In genomic region chr17:7015587-7016020, GRCh38 we compare ENCODE assay signal across 9 cellular contexts. TPM values are rescaled to one million over a fixed set of nuclear protein-coding genes. Genes with fewer than 3 reads are reported as not detected.
DNase-seq lines count a peak whose midpoint lies in the region; ATAC-seq, FAIRE-seq and TF ChIP-seq lines count a peak whose summit lies in the region.
"Had no signal": no experiment of that assay in that cellular context is flagged by ENCODE, and none has a peak within 500 bp of the region (broad histone marks: within the 10 kb centered on the region; RNA-seq: fewer than 3 reads in every experiment).

No MANE protein-coding gene starts in this region.

- H3K36me3 Mint-ChIP-seq in Caco-2 (ENCODE audit: insufficient read depth, unreplicated experiment): peaks cover 19% of the 10 kb centered on the region
- peaks cover 7% of the 10 kb centered on the region for H3K36me3 Mint-ChIP-seq in osteocyte (ENCODE audit: unreplicated experiment)

- POLR2A ChIA-PET in Caco-2 (lab: Charles Lee): no interaction called here
- POLR2A ChIA-PET in RWPE1 (lab: Yijun Ruan, JAX; ENCODE audit: low non-redundant PET): no interaction called here
- POLR2A ChIA-PET in H1 (lab: Charles Lee; ENCODE audit: partially characterized antibody): interaction anchor here (1.3 to 1.4 kb wide), 2 partner anchors 20 to 102 kb away, joined by 3 to 4 read pairs; partner anchors contain the start of gene SLC16A13

- H3K4me3 Mint-ChIP-seq in Caco-2 (ENCODE audit: unreplicated experiment): peak overlapping the region; percentile 86
- H3K4me3 Mint-ChIP-seq in osteocyte (ENCODE audit: unreplicated experiment): peak overlapping the region; percentile 96

- H3K18ac ChIP-seq in H1 (ENCODE audit: extremely low read depth, low read length): no peak overlapping the region

- peak overlapping the region; percentile 66 to 85 for H3K4me2 ChIP-seq in H1 (ENCODE audit: insufficient read depth in 1 of 2, low read depth in 2 of 2, low read length in 2 of 2)

- H3K9ac ChIP-seq in H1 (replicated peaks in 1 of 4; ENCODE audit: extremely low read depth in 1 of 4, low read depth in 3 of 4, low read length in 3 of 4): peak overlapping the region in 1 of 4 experiments; percentile 60; a peak in 2 of 7 replicates

- H3K27ac Mint-ChIP-seq in Caco-2 (ENCODE audit: unreplicated experiment) (peak overlapping the region; percentile 88), osteocyte (ENCODE audit: unreplicated experiment) (peak overlapping the region; percentile 98)

- no peak for DNase-seq in Caco-2
- DNase-seq in RWPE1 (ENCODE audit: low spot score): no peak
- DNase-seq in H1 (ENCODE audit: low read depth in 1 of 2, low spot score in 2 of 2): no peak
- no peak for DNase-seq in osteocyte (ENCODE audit: extremely low spot score, unreplicated experiment)
- DNase-seq in HCEC 1CT: no peak
- no peak for DNase-seq in NOMO-1 (lab: John Stamatoyannopoulos, UW; ENCODE audit: unreplicated experiment in 2 of 2)
- no peak for DNase-seq in NCI-H1417 (lab: John Stamatoyannopoulos, UW)

- H3K4me1 Mint-ChIP-seq in Caco-2 (ENCODE audit: low read depth, unreplicated experiment) (no peaks in the 10 kb centered on the region), osteocyte (ENCODE audit: unreplicated experiment) (peaks cover 51% of the 10 kb centered on the region)

- no peaks in the 10 kb centered on the region for H4K20me1 ChIP-seq in H1 (replicated peaks in 1 of 2; ENCODE audit: control insufficient read depth in 1 of 2, insufficient read depth in 2 of 2, low read length in 2 of 2)

- H3K27me3 ChIP-seq in Caco-2 (replicated peaks; ENCODE audit: control insufficient read depth, insufficient read depth, low read length): no peaks in the 10 kb centered on the region
- H3K27me3 ChIP-seq in H1 (replicated peaks in 1 of 4; ENCODE audit: control insufficient read depth in 3 of 4, extremely low read depth in 1 of 4, insufficient read depth in 3 of 4, low read length in 3 of 4): peaks cover 0 to 2% (median under 1%) of the 10 kb centered on the region in 4 experiments; a peak in 2 of 7 replicates

- no peak overlapping the region for H4K5ac ChIP-seq in H1 (ENCODE audit: insufficient read length, low read depth, low read length)

- intact Hi-C loops in Caco-2 (cut with micrococcal nuclease; ENCODE audit: unreplicated experiment): no loop called here

- 0 out of 2 replicates have a peak overlapping the region, but pooled peaks have one; percentile 1 for H2AK5ac ChIP-seq in H1 (ENCODE audit: low read depth, low read length)

- H3K36me3 ChIP-seq in Caco-2 (ENCODE audit: control insufficient read depth, insufficient read depth, low read length) (peaks cover 1% of the 10 kb centered on the region; the same call in 1 of the 2 replicates), H1 (ENCODE audit: control insufficient read depth in 2 of 4, insufficient read depth in 4 of 4, low read length in 3 of 4) (peaks cover 0 to 4% (median 2%) of the 10 kb centered on the region in 4 experiments; a peak in 3 of 8 replicates)

- H4K8ac ChIP-seq in H1 (ENCODE audit: extremely low read depth, insufficient read depth, low read length): no peak overlapping the region; the same call in 1 of the 2 replicates

- H3K79me2 ChIP-seq in H1 (ENCODE audit: control insufficient read depth in 1 of 2, insufficient read depth in 2 of 2, low read length in 2 of 2): peaks cover 0 to 28% of the 10 kb centered on the region in 2 experiments; a peak in 2 of 4 replicates

- WGBS in H1 (ENCODE audit: extremely low coverage in 1 of 2, insufficient coverage in 1 of 2, insufficient read length in 1 of 2, insufficient replicate concordance in 2 of 2, low coverage in 1 of 2, low lambda C conversion rate in 2 of 2, missing lambda C conversion rate in 1 of 2), 2 experiments: 76% methylated on average over 12 of the region's 16 CpGs; no CpG with 5 or more reads in 1 of the 2 experiments

- no peak overlapping the region for H2BK5ac ChIP-seq in H1 (ENCODE audit: low read depth, low read length)

- H3K27ac ChIP-seq in RWPE1: peak overlapping the region; percentile 95
- no peak overlapping the region for H3K27ac ChIP-seq in H1 (ENCODE audit: low read depth, low read length)

- H2BK12ac ChIP-seq in H1 (ENCODE audit: low read depth, low read length): no peak overlapping the region

- no peak overlapping the region for H3K23ac ChIP-seq in H1 (ENCODE audit: insufficient read length)

- H2BK15ac ChIP-seq in H1 (ENCODE audit: low read length): no peak overlapping the region

- no peak for FAIRE-seq in H1 (lab: Jason Lieb, UNC)

- no peak overlapping the region for H3K14ac ChIP-seq in H1 (ENCODE audit: insufficient read length)

- H2BK120ac ChIP-seq in H1 (replicated peaks; ENCODE audit: low read depth, low read length): no peak overlapping the region

- H3K9me3 ChIP-seq in Caco-2 (no peaks in the 10 kb centered on the region), H1 (ENCODE audit: insufficient read depth in 2 of 2, low read depth in 1 of 2, low read length in 1 of 2) (no peaks in the 10 kb centered on the region)

- H3K27me3 Mint-ChIP-seq in Caco-2 (ENCODE audit: insufficient read depth, unreplicated experiment) (no peaks in the 10 kb centered on the region), osteocyte (ENCODE audit: unreplicated experiment) (no peaks in the 10 kb centered on the region)

- peaks cover 6% of the 10 kb centered on the region; the same call in 1 of the 2 replicates for H3K79me1 ChIP-seq in H1 (ENCODE audit: low read depth, low read length)

- no peak overlapping the region for H2BK20ac ChIP-seq in H1 (ENCODE audit: low read length)

- BruUV-seq in Caco-2 (replicated peaks; lab: Mats Ljungman, UMichigan): no TSS peak

- no peak for ATAC-seq in HG02759 (IDR thresholded peaks at IDR 0.05; ENCODE audit: unreplicated experiment)

- TF ChIP-seq POLR2A in H1 (IDR thresholded peaks at IDR 0.05; ENCODE audit: control extremely low read depth in 1 of 2, low read depth in 2 of 2, low read length in 2 of 2): no peak

- TF ChIP-seq CTCF in Caco-2 (IDR thresholded peaks at IDR 0.05; ENCODE audit: insufficient read depth in 1 of 2, low read depth in 1 of 2, low read length in 1 of 2, severe bottlenecking in 1 of 2, unreplicated experiment in 1 of 2) (no peak), RWPE1 (conservative IDR thresholded peaks at IDR 0.05; ENCODE audit: low read depth) (no peak), H1 (IDR thresholded peaks at IDR 0.05; ENCODE audit: control extremely low read depth in 1 of 3, insufficient read depth in 1 of 3, low read depth in 1 of 3, low read length in 3 of 3) (no peak), osteocyte (IDR thresholded peaks at IDR 0.05) (no peak)

- no peak overlapping the region for H3K4ac ChIP-seq in H1 (replicated peaks; ENCODE audit: insufficient read length, low read depth, low read length)

- no peak for TF ChIP-seq RAD21 in H1 (IDR thresholded peaks at IDR 0.05 in 1 of 2, conservative IDR thresholded peaks at IDR 0.05 in 1 of 2; ENCODE audit: low read depth in 2 of 2, low read length in 2 of 2)

- H3K9me3 Mint-ChIP-seq in Caco-2 (ENCODE audit: unreplicated experiment) (no peaks in the 10 kb centered on the region), osteocyte (ENCODE audit: unreplicated experiment) (no peaks in the 10 kb centered on the region)

- H3K56ac ChIP-seq in H1 (replicated peaks; ENCODE audit: insufficient read length, low read depth, low read length): no peak overlapping the region

- no peaks in the 10 kb centered on the region for H3K4me1 ChIP-seq in Caco-2
- peaks cover 0 to 29% (median 14%) of the 10 kb centered on the region in 4 experiments; a peak in 6 of 7 replicates for H3K4me1 ChIP-seq in H1 (replicated peaks in 1 of 4; ENCODE audit: control insufficient read depth in 3 of 4, insufficient read depth in 4 of 4, low read length in 3 of 4)

- CTCF ChIA-PET in Caco-2 (lab: Charles Lee): interaction anchor here (0.6 kb wide), 1 partner anchor 220 kb away, joined by 3 read pairs; no protein-coding TSS in a partner anchor
- CTCF ChIA-PET in RWPE1 (lab: Yijun Ruan, JAX): interaction anchor here (0.5 kb wide), 1 partner anchor 395 kb away, joined by 3 read pairs; no protein-coding TSS in a partner anchor
- CTCF ChIA-PET in H1 (lab: Charles Lee; ENCODE audit: partially characterized antibody): interaction anchor here (0.5 to 1.4 kb wide), 5 partner anchors 12 to 219 kb away, joined by 3 to 4 read pairs (median 3); partner anchors contain the start of gene DVL2

- peak overlapping the region; percentile 86; the same call in 1 of the 2 replicates for H3K4me3 ChIP-seq in Caco-2 (ENCODE audit: low read depth, low read length)
- H3K4me3 ChIP-seq in H1 (ENCODE audit: extremely low read depth in 1 of 4, insufficient read depth in 2 of 4, low read depth in 3 of 4, low read length in 4 of 4): peak overlapping the region; percentile 74 to 100 (median 83)

- H2AFZ ChIP-seq in H1 (ENCODE audit: low read length): no peak overlapping the region

- H3K23me2 ChIP-seq in H1 (ENCODE audit: low read depth, low read length): peaks cover 14% of the 10 kb centered on the region

- no peak overlapping the region for H4K91ac ChIP-seq in H1 (replicated peaks; ENCODE audit: insufficient read length, low read length)

- no peak for TF ChIP-seq EP300 in H1 (IDR thresholded peaks at IDR 0.05; ENCODE audit: borderline replicate concordance in 1 of 2, low read depth in 2 of 2, low read length in 2 of 2)

RNA-seq across cellular contexts. Expression of gene RNASEK, which starts 3.2 kb away (rescaled TPM):
- total RNA-seq in Caco-2 (2022): 61.9 and 63.0 TPM in 2 replicates
- 149 and 159 TPM in 2 replicates for total RNA-seq in H1 (2021; fragmentation: NEBNext Ultra II Directional; extraction: Animal tissue kit (Norgen Biotek cat#: 25700))
- 133 and 147 TPM in 2 replicates for polyA plus RNA-seq in H1 (2011; rRNA removed)
- 102 TPM for polyA plus RNA-seq in H1 (2011; cell fraction: cytosol; rRNA removed)
- 164 TPM for polyA plus RNA-seq in H1 (2011; cell fraction: nucleus; rRNA removed)
- 283 to 334 TPM (median 310 TPM) in 4 replicates for polyA plus RNA-seq in H1 (2012, experiment 1 of 2)
- polyA plus RNA-seq in H1 (2012, experiment 2 of 2): 974 TPM
- polyA plus RNA-seq in H1 (2013, experiment 1 of 2): 394 TPM
- polyA plus RNA-seq in H1 (2013, experiment 2 of 2): 462 TPM
- polyA minus RNA-seq in H1 (2011; rRNA and poly(A)+ RNA removed): 33.1 and 47.8 TPM in 2 replicates
- 88.6 TPM for polyA minus RNA-seq in H1 (2011; cell fraction: cytosol; rRNA and poly(A)+ RNA removed)
- 38.3 TPM for polyA minus RNA-seq in H1 (2011; cell fraction: nucleus; rRNA and poly(A)+ RNA removed)
- 255 and 269 TPM in 2 replicates for total RNA-seq in osteocyte

RNA-seq across cellular contexts. Expression of gene BCL6B, which starts 7.2 kb away (rescaled TPM):
- total RNA-seq in Caco-2 (2022) (not detected in 2 replicates), osteocyte (not detected in 2 replicates)
- total RNA-seq in H1 (2021; fragmentation: NEBNext Ultra II Directional; extraction: Animal tissue kit (Norgen Biotek cat#: 25700)): 7.4 and 8.7 TPM in 2 replicates
- 6.6 and 7.0 TPM in 2 replicates for polyA plus RNA-seq in H1 (2011; rRNA removed)
- polyA plus RNA-seq in H1 (2011; cell fraction: cytosol; rRNA removed): 3.5 TPM
- polyA plus RNA-seq in H1 (2011; cell fraction: nucleus; rRNA removed): 10.1 TPM
- 8.1 to 10.9 TPM (median 8.9 TPM) in 4 replicates for polyA plus RNA-seq in H1 (2012, experiment 1 of 2)
- 8.4 TPM for polyA plus RNA-seq in H1 (2012, experiment 2 of 2)
- 5.3 TPM for polyA plus RNA-seq in H1 (2013, experiment 1 of 2)
- 4.8 TPM for polyA plus RNA-seq in H1 (2013, experiment 2 of 2)
- polyA minus RNA-seq in H1 (2011; rRNA and poly(A)+ RNA removed): 3.6 and 6.1 TPM in 2 replicates
- 4.3 TPM for polyA minus RNA-seq in H1 (2011; cell fraction: cytosol; rRNA and poly(A)+ RNA removed)
- 8.0 TPM for polyA minus RNA-seq in H1 (2011; cell fraction: nucleus; rRNA and poly(A)+ RNA removed)
- total RNA-seq: HT1080 had no signal

RNA-seq across cellular contexts. Expression of gene ALOX12, which starts 19.8 kb away (rescaled TPM):
- not detected in 2 replicates for total RNA-seq in Caco-2 (2022)
- 1.4 and 2.0 TPM in 2 replicates for total RNA-seq in H1 (2021; fragmentation: NEBNext Ultra II Directional; extraction: Animal tissue kit (Norgen Biotek cat#: 25700))
- polyA plus RNA-seq in H1 (2011; rRNA removed): 1.3 and 1.4 TPM in 2 replicates
- polyA plus RNA-seq in H1 (2011; cell fraction: cytosol; rRNA removed): 1.4 TPM
- polyA plus RNA-seq in H1 (2011; cell fraction: nucleus; rRNA removed): 1.8 TPM
- polyA plus RNA-seq in H1 (2012, experiment 1 of 2): 0.84 to 2.8 TPM (median 1.9 TPM) in 4 replicates
- 1.8 TPM for polyA plus RNA-seq in H1 (2012, experiment 2 of 2)
- polyA plus RNA-seq in H1 (2013, experiment 1 of 2): 0.30 TPM
- polyA plus RNA-seq in H1 (2013, experiment 2 of 2): 0.37 TPM
- 0.50 and 0.88 TPM in 2 replicates for polyA minus RNA-seq in H1 (2011; rRNA and poly(A)+ RNA removed)
- polyA minus RNA-seq in H1 (2011; cell fraction: cytosol; rRNA and poly(A)+ RNA removed): 0.81 TPM
- 0.30 TPM for polyA minus RNA-seq in H1 (2011; cell fraction: nucleus; rRNA and poly(A)+ RNA removed)
- total RNA-seq in osteocyte: not detected in 2 replicates
- total RNA-seq: HT1080 had no signal

RNA-seq across cellular contexts. Expression of gene SLC16A13, which starts 20.2 kb away (rescaled TPM):
- total RNA-seq in Caco-2 (2022): 7.1 and 8.7 TPM in 2 replicates
- total RNA-seq in H1 (2021; fragmentation: NEBNext Ultra II Directional; extraction: Animal tissue kit (Norgen Biotek cat#: 25700)): 4.7 and 5.8 TPM in 2 replicates
- polyA plus RNA-seq in H1 (2011; rRNA removed): 5.4 and 7.7 TPM in 2 replicates
- 2.0 TPM for polyA plus RNA-seq in H1 (2011; cell fraction: cytosol; rRNA removed)
- polyA plus RNA-seq in H1 (2011; cell fraction: nucleus; rRNA removed): 5.5 TPM
- 3.7 to 6.5 TPM (median 5.0 TPM) in 4 replicates for polyA plus RNA-seq in H1 (2012, experiment 1 of 2)
- polyA plus RNA-seq in H1 (2012, experiment 2 of 2): 5.2 TPM
- 6.3 TPM for polyA plus RNA-seq in H1 (2013, experiment 1 of 2)
- polyA plus RNA-seq in H1 (2013, experiment 2 of 2): 7.1 TPM
- polyA minus RNA-seq in H1 (2011; rRNA and poly(A)+ RNA removed): 5.3 and 6.2 TPM in 2 replicates
- polyA minus RNA-seq in H1 (2011; cell fraction: cytosol; rRNA and poly(A)+ RNA removed): 2.1 TPM
- 8.0 TPM for polyA minus RNA-seq in H1 (2011; cell fraction: nucleus; rRNA and poly(A)+ RNA removed)
- 4.4 and 7.9 TPM in 2 replicates for total RNA-seq in osteocyte

RNA-seq across cellular contexts. Expression of gene SLC16A11, which starts 28.3 kb away (rescaled TPM):
- total RNA-seq in Caco-2 (2022) (0.35 and 0.43 TPM in 2 replicates), osteocyte (0.57 and 0.75 TPM in 2 replicates)
- 0.35 and 0.67 TPM in 2 replicates for total RNA-seq in H1 (2021; fragmentation: NEBNext Ultra II Directional; extraction: Animal tissue kit (Norgen Biotek cat#: 25700))
- polyA plus RNA-seq in H1 (2011; rRNA removed): 0.39 and 0.85 TPM in 2 replicates
- polyA plus RNA-seq in H1 (2011; cell fraction: cytosol; rRNA removed): 0.47 TPM
- 2.1 TPM for polyA plus RNA-seq in H1 (2011; cell fraction: nucleus; rRNA removed)
- polyA plus RNA-seq in H1 (2012, experiment 1 of 2): 0.19 to 0.96 TPM (median 0.62 TPM) in 4 replicates
- polyA plus RNA-seq in H1 (2012, experiment 2 of 2): 0.34 TPM
- polyA plus RNA-seq in H1 (2013, experiment 1 of 2): 0.65 TPM
- polyA plus RNA-seq in H1 (2013, experiment 2 of 2): 0.57 TPM
- polyA minus RNA-seq in H1 (2011; rRNA and poly(A)+ RNA removed): 0.10 TPM in 1 of 2 replicates, not detected in the other
- polyA minus RNA-seq in H1 (2011; cell fraction: cytosol; rRNA and poly(A)+ RNA removed): not detected
- 0.90 TPM for polyA minus RNA-seq in H1 (2011; cell fraction: nucleus; rRNA and poly(A)+ RNA removed)
- total RNA-seq: HT1080 had no signal
